ENCODE assay signal across 1 cellular context in the genomic region with DNA sequence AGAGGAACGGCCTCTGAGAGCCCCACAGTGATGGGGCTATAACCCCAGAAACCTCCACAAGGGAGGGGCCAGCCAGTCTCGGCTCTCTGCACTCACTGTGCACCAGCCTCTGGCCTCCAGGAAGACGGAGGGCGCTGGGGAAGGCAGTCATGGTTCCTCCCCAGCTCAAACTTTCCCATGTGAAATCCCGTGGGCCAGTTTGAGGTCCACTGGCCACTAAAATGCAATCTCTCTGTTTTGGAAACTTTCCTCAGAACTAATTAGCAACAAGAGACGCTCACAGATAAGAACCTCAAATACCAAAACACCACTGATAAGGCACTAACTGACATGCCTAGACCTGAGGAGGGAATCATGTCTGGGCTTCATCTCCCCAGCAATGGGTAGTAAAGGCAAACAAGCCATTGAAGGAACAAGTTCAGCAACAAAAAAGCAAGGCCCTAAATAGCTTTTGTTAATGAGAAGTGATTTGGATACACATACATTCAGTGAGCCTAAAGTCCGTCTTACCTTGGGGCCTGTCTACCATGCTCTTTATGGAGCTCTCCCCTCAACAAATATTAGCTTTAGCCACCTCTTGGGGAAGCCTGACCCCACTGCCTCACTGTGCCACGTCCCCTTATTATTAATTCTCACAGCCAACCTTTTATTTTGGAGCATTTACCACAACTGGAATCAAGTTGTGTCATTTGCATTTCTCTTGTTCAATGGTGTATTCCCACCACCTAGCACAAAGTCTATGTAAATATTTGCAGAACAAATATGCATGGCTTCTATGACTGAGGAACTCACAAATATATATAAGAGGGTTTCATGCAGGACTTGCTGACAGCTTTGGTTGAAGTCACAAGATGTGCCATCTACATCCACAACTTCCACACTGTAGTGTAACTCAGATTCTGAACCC.
TF ChIP-seq lines count a peak whose summit lies in the region.

No MANE protein-coding gene starts in this region.

TF ChIP-seq in SK-N-SH, 30 proteins besides CTCF, POLR2A, EP300 and RAD21 (continued from another document):
- TF ChIP-seq, protein P1, sequence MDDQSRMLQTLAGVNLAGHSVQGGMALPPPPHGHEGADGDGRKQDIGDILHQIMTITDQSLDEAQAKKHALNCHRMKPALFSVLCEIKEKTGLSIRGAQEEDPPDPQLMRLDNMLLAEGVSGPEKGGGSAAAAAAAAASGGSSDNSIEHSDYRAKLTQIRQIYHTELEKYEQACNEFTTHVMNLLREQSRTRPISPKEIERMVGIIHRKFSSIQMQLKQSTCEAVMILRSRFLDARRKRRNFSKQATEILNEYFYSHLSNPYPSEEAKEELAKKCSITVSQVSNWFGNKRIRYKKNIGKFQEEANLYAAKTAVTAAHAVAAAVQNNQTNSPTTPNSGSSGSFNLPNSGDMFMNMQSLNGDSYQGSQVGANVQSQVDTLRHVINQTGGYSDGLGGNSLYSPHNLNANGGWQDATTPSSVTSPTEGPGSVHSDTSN (IDR thresholded peaks at IDR 0.05): no peak
- no peak for TF ChIP-seq NRF1 (IDR thresholded peaks at IDR 0.05; ENCODE audit: low read depth, low read length)
